Comparison of ENCODE assay signal across 8 cellular contexts in genomic region chr3:193240850-193241706, GRCh38. TPM values are rescaled to one million over a fixed set of nuclear protein-coding genes. Genes with fewer than 3 reads are reported as not detected.
DNase-seq lines count a peak whose midpoint lies in the region; ATAC-seq and TF ChIP-seq lines count a peak whose summit lies in the region.

PLAAT1 (plus strand) TSS chr3:193241222; CDS start chr3:193255651, 14,429 bp downstream.

- no peak for TF ChIP-seq POLR2A in sigmoid colon (IDR thresholded peaks at IDR 0.05)

- no CpG with 5 or more reads among the region's 93 CpGs for WGBS in iPS DF 6.9 (ENCODE audit: insufficient coverage, insufficient read length)
- WGBS in sigmoid colon, 2 donors: 1 to 2% methylated on average over 93 of the region's 93 CpGs

- peak; percentile 93 for DNase-seq in 8988T
- DNase-seq in GM13976 (ENCODE audit: low spot score): peak; percentile 74
- peak; percentile 60 for DNase-seq in NCI-H524 treated with DMSO at 0.1 percent for 48 hours (lab: John Stamatoyannopoulos, UW)
- DNase-seq in astrocyte of the spinal cord (ENCODE audit: low read depth, low spot score): peak; percentile 58
- DNase-seq in iPS DF 6.9 (ENCODE audit: low read depth, low spot score): no peak
- DNase-seq in sigmoid colon: peak; percentile 74
- DNase-seq in activated effector memory CD4-positive, alpha-beta T cell treated with Interleukin-2 at 50 U/mL for 16 hours: no peak

- H3K4me1 ChIP-seq in iPS DF 6.9 (ENCODE audit: control insufficient read depth, insufficient read depth, low read length) (peaks cover 2% of the 10 kb centered on the region; the same call in 1 of the 2 replicates), sigmoid colon (peaks cover 0 to 6% (median 1%) of the 10 kb centered on the region in 4 donors)

- intact Hi-C loops in sigmoid colon (cut with DNase I): no loop called here

- H3K27me3 ChIP-seq in iPS DF 6.9 (ENCODE audit: control insufficient read depth, insufficient read depth, low read length) (no peaks in the 10 kb centered on the region; the same call in 1 of the 2 replicates), sigmoid colon (no peaks in the 10 kb centered on the region)

- H3K4me3 ChIP-seq in astrocyte of the spinal cord (ENCODE audit: low read depth, low read length) (peak within 1 kb of the TSS; percentile 54), iPS DF 6.9 (ENCODE audit: low read length) (peak within 1 kb of the TSS; percentile 27; the same call in 1 of the 2 replicates), sigmoid colon (peak within 1 kb of the TSS; percentile 38 to 57 (median 47))

- TF ChIP-seq EP300 in sigmoid colon (IDR thresholded peaks at IDR 0.05): no peak

- no peak within 1 kb of the TSS for H3K27ac ChIP-seq in iPS DF 6.9 (ENCODE audit: low read length)
- peak within 1 kb of the TSS; percentile 43 to 78 (median 71) for H3K27ac ChIP-seq in sigmoid colon

- peak; percentile 83 for ATAC-seq in HG03139 (IDR thresholded peaks at IDR 0.05; ENCODE audit: unreplicated experiment)

- no peaks in the 10 kb centered on the region for H3K9me3 ChIP-seq in iPS DF 6.9 (ENCODE audit: control insufficient read depth, insufficient read depth, low read length)
- no peaks in the 10 kb centered on the region for H3K9me3 ChIP-seq in sigmoid colon

- in situ Hi-C loops in GM13976 (cut with MboI; ENCODE audit: low sequenced_read_pairs, unreplicated experiment) (no loop called here), astrocyte of the spinal cord (cut with HindIII; ENCODE audit: low sequenced_read_pairs) (no loop called here)

- H3K36me3 ChIP-seq in iPS DF 6.9 (ENCODE audit: control insufficient read depth, insufficient read depth, low read length) (no peaks in the 10 kb centered on the region), sigmoid colon (no peaks in the 10 kb centered on the region)

- TF ChIP-seq CTCF in GM13976 (IDR thresholded peaks at IDR 0.05; ENCODE audit: borderline replicate concordance, control extremely low read depth, extremely low read depth, insufficient read depth, missing control alignments) (no peak), astrocyte of the spinal cord (IDR thresholded peaks at IDR 0.05; ENCODE audit: low read depth, low read length) (no peak), sigmoid colon (IDR thresholded peaks at IDR 0.05) (no peak)

RNA-seq across cellular contexts. Expression of gene PLAAT1, which starts in this region (rescaled TPM):
- total RNA-seq in sigmoid colon: 1 to 10 TPM in 2 of 4 donors, under 1 TPM in 1, not detected in 1; 0.82 to 3.3 (median 1.5) TPM
- polyA plus RNA-seq in sigmoid colon: under 1 TPM in 1 of 3 donors, not detected in 2; 0.16 TPM

Comparison
In these comparisons a context has a peak if more than half of its experiments do, and no peak if none do; other contexts are left out.
1. DNase-seq: peak in 8988T (single experiment), GM13976 (single experiment), NCI-H524 treated with DMSO at 0.1 percent for 48 hours (single experiment), astrocyte of the spinal cord (single experiment) and sigmoid colon (single experiment); none in iPS DF 6.9 (single experiment) and activated effector memory CD4-positive, alpha-beta T cell treated with Interleukin-2 at 50 U/mL for 16 hours (single experiment).
2. Peak in every context shown above with its lines, with median percentiles within 50 percentile points of each other: H3K4me3 ChIP-seq.